In genomic region chrX:96372313-96373046, GRCh38 we compare ENCODE assay signal across 9 cellular contexts.
DNase-seq lines count a peak whose midpoint lies in the region; ATAC-seq and TF ChIP-seq lines count a peak whose summit lies in the region.
"Had no signal": no experiment of that assay in that cellular context is flagged by ENCODE, and none has a peak within 500 bp of the region (broad histone marks: within the 10 kb centered on the region; RNA-seq: fewer than 3 reads in every experiment).

No MANE protein-coding gene starts in this region.

- no peaks in the 10 kb centered on the region for H3K4me1 Mint-ChIP-seq in stimulated activated memory B cell treated with anti-CD40 and anti-IgM and Interleukin-4, amounts not matched to agents 10 μg/mL and 1 μg/mL and 100 μg/mL, for 72 hours

- peak; percentile 3 for DNase-seq in NCI-H146 (lab: John Stamatoyannopoulos, UW)
- DNase-seq in NCI-H146 treated with DMSO at 0.1 percent for 48 hours (lab: John Stamatoyannopoulos, UW; ENCODE audit: unreplicated experiment): no peak
- peak; percentile 16 for DNase-seq in HT1080 (ENCODE audit: low read depth)
- peak; percentile 0 for DNase-seq in RWPE1 (ENCODE audit: low spot score)
- peak; percentile 55 for DNase-seq in fibroblast of the conjunctiva (ENCODE audit: low read depth)
- DNase-seq in renal cortical epithelial cell (ENCODE audit: low read depth): peak; percentile 59

- H3K4me3 Mint-ChIP-seq in stimulated activated memory B cell treated with anti-CD40 and anti-IgM and Interleukin-4, amounts not matched to agents 10 μg/mL and 1 μg/mL and 100 μg/mL, for 72 hours: no peak overlapping the region
- H3K4me3 Mint-ChIP-seq: activated naive CD8-positive, alpha-beta T cell had no signal

- no peak overlapping the region for H3K27ac ChIP-seq in RWPE1

- no peaks in the 10 kb centered on the region for H3K9me3 Mint-ChIP-seq in stimulated activated memory B cell treated with anti-CD40 and anti-IgM and Interleukin-4, amounts not matched to agents 10 μg/mL and 1 μg/mL and 100 μg/mL, for 72 hours

- no peak for ATAC-seq in HG03175 (IDR thresholded peaks at IDR 0.05; ENCODE audit: unreplicated experiment)
- ATAC-seq in stimulated activated memory B cell treated with anti-CD40 and anti-IgM and Interleukin-4, amounts not matched to agents 10 μg/mL and 1 μg/mL and 100 μg/mL, for 72 hours: no peak

- TF ChIP-seq CTCF in RWPE1 (conservative IDR thresholded peaks at IDR 0.05; ENCODE audit: low read depth): no peak; the same call in 1 of the 2 replicates

- H3K36me3 Mint-ChIP-seq in stimulated activated memory B cell treated with anti-CD40 and anti-IgM and Interleukin-4, amounts not matched to agents 10 μg/mL and 1 μg/mL and 100 μg/mL, for 72 hours: no peaks in the 10 kb centered on the region
- H3K36me3 Mint-ChIP-seq: activated naive CD8-positive, alpha-beta T cell had no signal

- H3K27me3 Mint-ChIP-seq in stimulated activated memory B cell treated with anti-CD40 and anti-IgM and Interleukin-4, amounts not matched to agents 10 μg/mL and 1 μg/mL and 100 μg/mL, for 72 hours: no peaks in the 10 kb centered on the region
- H3K27me3 Mint-ChIP-seq: activated naive CD8-positive, alpha-beta T cell had no signal

- H3K27ac Mint-ChIP-seq in stimulated activated memory B cell treated with anti-CD40 and anti-IgM and Interleukin-4, amounts not matched to agents 10 μg/mL and 1 μg/mL and 100 μg/mL, for 72 hours: no peak overlapping the region
- H3K27ac Mint-ChIP-seq: activated naive CD8-positive, alpha-beta T cell had no signal

- POLR2A ChIA-PET in RWPE1 (lab: Yijun Ruan, JAX; ENCODE audit: low non-redundant PET): no interaction called here

- CTCF ChIA-PET in RWPE1 (lab: Yijun Ruan, JAX): interaction anchor here (0.5 to 0.8 kb wide), 3 partner anchors 10 to 389 kb away, joined by 3 to 5 read pairs (median 3); no protein-coding TSS in a partner anchor
